8 cellular contexts compared by ENCODE assay signal in the genomic region with DNA sequence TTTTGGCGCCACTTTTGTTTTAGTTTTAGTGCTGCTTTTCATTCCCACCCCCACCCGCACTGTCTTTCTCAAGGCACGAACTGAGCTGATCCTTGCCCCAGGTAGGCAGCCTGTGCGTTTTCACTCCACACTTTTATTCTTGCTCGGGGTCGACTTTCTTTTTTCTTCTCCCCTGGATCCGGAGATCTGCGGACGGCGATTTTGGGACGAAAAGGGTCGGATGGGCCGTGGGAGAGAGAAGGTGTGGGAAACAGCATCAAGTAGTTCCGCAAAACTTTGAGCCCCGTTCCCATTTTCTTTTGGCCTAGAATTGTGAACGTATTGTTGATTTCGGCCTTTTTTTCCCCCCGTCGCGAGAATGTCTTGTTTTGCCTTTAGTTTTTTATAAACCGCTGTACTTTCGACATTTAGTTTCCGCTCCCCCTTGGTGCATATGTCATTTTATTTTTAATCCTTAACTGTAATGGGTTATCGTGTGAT. TPM values are rescaled to one million over a fixed set of nuclear protein-coding genes. Genes with fewer than 3 reads are reported as not detected.
DNase-seq lines count a peak whose midpoint lies in the region; ATAC-seq, FAIRE-seq and TF ChIP-seq lines count a peak whose summit lies in the region.

No MANE protein-coding gene starts in this region.

- peak overlapping the region; percentile 94 for H3K9ac ChIP-seq in Karpas-422 (ENCODE audit: low read length)
- H3K9ac ChIP-seq in K562 (ENCODE audit: insufficient read depth in 1 of 2, low read depth in 2 of 2, low read length in 2 of 2) = peak overlapping the region; percentile 96 to 97

- BruUV-seq in K562 (replicated peaks; lab: Mats Ljungman, UMichigan) = TSS peak; percentile 49

- intact Hi-C loops in K562 (cut with micrococcal nuclease) = loop anchor here (2.0 to 5.0 kb wide), 3 partner anchors 61 to 385 kb away; partner anchors contain the start of gene SH2D1A
- intact Hi-C loops in lower leg skin (cut with DNase I; ENCODE audit: low total_unique reads) = no loop called here
- intact Hi-C loops in transverse colon (cut with DNase I; ENCODE audit: low total_unique reads) = no loop called here

- H3K27ac ChIP-seq in Karpas-422 (ENCODE audit: low read length) = peak overlapping the region; percentile 97
- peak overlapping the region; percentile 99 for H3K27ac ChIP-seq in K562 (ENCODE audit: extremely low read depth, low read depth, low read length)
- peak overlapping the region; percentile 94 to 99 (median 99) for H3K27ac ChIP-seq in transverse colon

- no peak for TF ChIP-seq RAD21 in K562 (CRISPR knock-in tag; conservative IDR thresholded peaks at IDR 0.05 in 1 of 2, IDR thresholded peaks at IDR 0.05 in 1 of 2)

- H3K36me3 ChIP-seq in Karpas-422 (ENCODE audit: insufficient read depth, low read length) = no peaks in the 10 kb centered on the region
- H3K36me3 ChIP-seq in K562 (ENCODE audit: control insufficient read depth, insufficient read depth, low read length) = peaks cover 5% of the 10 kb centered on the region; the same call in 1 of the 3 replicates
- no peaks in the 10 kb centered on the region for H3K36me3 ChIP-seq in transverse colon

- DNase-seq in ELR (ENCODE audit: low read depth) (peak; percentile 66), Karpas-422 (peak; percentile 83), K562 (ENCODE audit: extremely low read depth in 1 of 4, low spot score in 3 of 4) (peak in 2 of 4 experiments; percentile 52 to 76), lower leg skin (ENCODE audit: low spot score in 2 of 2) (no peak), transverse colon (no peak), KBM-7 (no peak), GM20000 (ENCODE audit: low spot score) (no peak)

- in situ Hi-C loops in K562 (cut with MboI) (no loop called here), transverse colon (cut with MboI; ENCODE audit: low pct_ligation_motif_present in 1 of 4, low pct_unique_long_range_greater_than_20kb in 1 of 4, low sequenced_read_pairs in 3 of 4) (no loop called here), KBM-7 (cut with MboI; ENCODE audit: low pct_unique_long_range_greater_than_20kb, low sequenced_read_pairs) (no loop called here)

- peaks cover 59% of the 10 kb centered on the region for H3K79me2 ChIP-seq in Karpas-422 (ENCODE audit: low read length)
- H3K79me2 ChIP-seq in K562 (ENCODE audit: control insufficient read depth, insufficient read depth, low read length) = peaks cover 79% of the 10 kb centered on the region

- H3K9me3 ChIP-seq in Karpas-422 (ENCODE audit: low read length) = no peaks in the 10 kb centered on the region
- H3K9me3 ChIP-seq in K562 (replicated peaks; ENCODE audit: control insufficient read depth, insufficient read depth, low read depth, low read length) = no peaks in the 10 kb centered on the region
- H3K9me3 ChIP-seq in transverse colon = no peaks in the 10 kb centered on the region

- FAIRE-seq in K562 (lab: Jason Lieb, UNC) = peak; percentile 35

- H2AFZ ChIP-seq in Karpas-422 (ENCODE audit: low read length) (no peak overlapping the region), K562 (ENCODE audit: low read depth, low read length) (peak overlapping the region; percentile 82)

- TF ChIP-seq CTCF in K562 (IDR thresholded peaks at IDR 0.05 in 2 of 3, conservative IDR thresholded peaks at IDR 0.05 in 1 of 3; ENCODE audit: insufficient read depth in 2 of 3, low read depth in 1 of 3, low read length in 3 of 3) = no peak
- TF ChIP-seq CTCF in lower leg skin (IDR thresholded peaks at IDR 0.05) = no peak
- no peak for TF ChIP-seq CTCF in transverse colon (IDR thresholded peaks at IDR 0.05)
- no peak for TF ChIP-seq CTCF in GM20000 (IDR thresholded peaks at IDR 0.05; ENCODE audit: extremely low read depth, missing control alignments)

- CTCF ChIA-PET in K562 (lab: Yijun Ruan, JAX; ENCODE audit: low intra/inter-chr PET ratio) = no interaction called here

- H3K27me3 ChIP-seq in Karpas-422 (ENCODE audit: low read length) (no peaks in the 10 kb centered on the region), K562 (ENCODE audit: control insufficient read depth in 2 of 2, insufficient read depth in 2 of 2, low read length in 2 of 2) (no peaks in the 10 kb centered on the region), transverse colon (no peaks in the 10 kb centered on the region)

- TF ChIP-seq POLR2A in K562 (conservative IDR thresholded peaks at IDR 0.05) = no peak; the same call in 1 of the 2 replicates
- TF ChIP-seq POLR2A in lower leg skin (IDR thresholded peaks at IDR 0.05) = no peak
- TF ChIP-seq POLR2A in transverse colon (IDR thresholded peaks at IDR 0.05) = no peak

- peaks cover 19% of the 10 kb centered on the region for H3K4me1 ChIP-seq in Karpas-422 (ENCODE audit: low read length)
- peaks cover 4 to 5% of the 10 kb centered on the region in 2 experiments; a peak in 2 of 5 replicates for H3K4me1 ChIP-seq in K562 (replicated peaks in 1 of 2; ENCODE audit: control insufficient read depth in 2 of 2, insufficient read depth in 2 of 2, low read length in 2 of 2)
- peaks cover 0 to 16% (median 0%) of the 10 kb centered on the region in 4 donors for H3K4me1 ChIP-seq in transverse colon

- POLR2A ChIA-PET in K562 (lab: Yijun Ruan, JAX) = interaction anchor here (0.6 to 1.7 kb wide), 3 partner anchors 13 to 210 kb away, joined by 3 to 14 read pairs (median 3); no protein-coding TSS in a partner anchor

- H3K9me1 ChIP-seq in K562 (ENCODE audit: control insufficient read depth, insufficient read depth, low read length) = no peaks in the 10 kb centered on the region

- H3K4me3 ChIP-seq in Karpas-422 (ENCODE audit: low read length) (peak overlapping the region; percentile 75), K562 (peak overlapping the region; percentile 95), lower leg skin (ENCODE audit: low read depth, poor library complexity, severe bottlenecking) (peak overlapping the region; percentile 45), transverse colon (peak overlapping the region; percentile 53 to 91 (median 72))

- TF ChIP-seq EP300 in K562 (IDR thresholded peaks at IDR 0.05; ENCODE audit: low read length) (no peak), transverse colon (IDR thresholded peaks at IDR 0.05; ENCODE audit: low read depth) (no peak)

- no peaks in the 10 kb centered on the region for H3K9me2 ChIP-seq in Karpas-422 (replicated peaks; ENCODE audit: insufficient read depth, low read length)

- H4K20me1 ChIP-seq in Karpas-422 (ENCODE audit: insufficient read depth, low read depth, low read length) = peaks cover 5% of the 10 kb centered on the region; the same call in 1 of the 2 replicates
- no peaks in the 10 kb centered on the region; the same call in 1 of the 2 replicates for H4K20me1 ChIP-seq in K562 (replicated peaks; ENCODE audit: control insufficient read depth, insufficient read depth, low read length)

- WGBS in K562 (ENCODE audit: insufficient coverage, low coverage, missing lambda C conversion rate) = 0% methylated on average over 21 of the region's 24 CpGs
- 0 to 28% methylated on average over 24 of the region's 24 CpGs for WGBS in lower leg skin, 2 donors
- WGBS in transverse colon (ENCODE audit: low coverage in 1 of 2), 2 donors = 34% methylated on average over 24 of the region's 24 CpGs; no CpG with 5 or more reads in 1 of the 2 donors

- H3K4me2 ChIP-seq in Karpas-422 (ENCODE audit: low read depth, low read length, poor library complexity, severe bottlenecking) (peak overlapping the region; percentile 81), K562 (ENCODE audit: insufficient read depth, low read length) (peak overlapping the region; percentile 91)

- peak; percentile 17 for ATAC-seq in K562
- ATAC-seq in GM21390 (IDR thresholded peaks at IDR 0.05; ENCODE audit: unreplicated experiment) = no peak

TF ChIP-seq in K562, 482 proteins besides CTCF, POLR2A, EP300 and RAD21 (continues in another document):
- TF ChIP-seq, protein P1, sequence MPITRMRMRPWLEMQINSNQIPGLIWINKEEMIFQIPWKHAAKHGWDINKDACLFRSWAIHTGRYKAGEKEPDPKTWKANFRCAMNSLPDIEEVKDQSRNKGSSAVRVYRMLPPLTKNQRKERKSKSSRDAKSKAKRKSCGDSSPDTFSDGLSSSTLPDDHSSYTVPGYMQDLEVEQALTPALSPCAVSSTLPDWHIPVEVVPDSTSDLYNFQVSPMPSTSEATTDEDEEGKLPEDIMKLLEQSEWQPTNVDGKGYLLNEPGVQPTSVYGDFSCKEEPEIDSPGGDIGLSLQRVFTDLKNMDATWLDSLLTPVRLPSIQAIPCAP (CRISPR knock-in tag; IDR thresholded peaks at IDR 0.05; ENCODE audit: borderline replicate concordance) = no peak
- TF ChIP-seq ZFPM2 (CRISPR knock-in tag; IDR thresholded peaks at IDR 0.05) (no peak), CCAR2 (IDR thresholded peaks at IDR 0.05; ENCODE audit: low read depth, low read length) (no peak)

RNA-seq across cellular contexts. Expression of gene STAG2, which starts 0.5 kb away (rescaled TPM):
- 75.7 and 98.4 TPM in 2 replicates for total RNA-seq in Karpas-422 (2014; rRNA removed; shearing (Covaris generic); ENCODE audit: low replicate concordance)
- 30.7 and 160 TPM in 2 replicates for total RNA-seq in K562 (2011; cell fraction: chromatin; rRNA removed; ENCODE audit: low replicate concordance)
- total RNA-seq in K562 (2011; cell fraction: nucleolus; rRNA removed) = 13.2 and 20.4 TPM in 2 replicates
- 39.8 and 40.3 TPM in 2 replicates for total RNA-seq in K562 (2011; cell fraction: nucleoplasm; rRNA removed)
- total RNA-seq in K562 (2014; rRNA removed) (67.7 and 108 TPM in 2 replicates), K562 (2014; rRNA removed; fragmentation: Illumina TruSeq; extraction: Trizol) (133 and 167 TPM in 2 replicates), K562 (2015; rRNA removed; fragmentation: Illumina TruSeq; extraction: Trizol) (104 and 110 TPM in 2 replicates), K562 (2021) (86.3 and 90.1 TPM in 2 replicates), lower leg skin (10 to 100 TPM; 54.6 to 89.3 (median 63.6) TPM), transverse colon (100 to 1,000 TPM in 1 of 4 donors, 10 to 100 TPM in 3; 20.7 to 103 (median 79.5) TPM)
- polyA plus RNA-seq in K562 (2011; rRNA removed) (67.7 and 95.1 TPM in 2 replicates), K562 (2014; fragmentation: Illumina TruSeq; extraction: Trizol) (76.2 and 87.9 TPM in 2 replicates), K562 (2014; fragmentation: Nextera tagmentation; extraction: Ambion mirVana) (10 to 100 TPM; 40.3 to 60.0 TPM), K562 (2014; rRNA removed) (44.8 and 48.5 TPM in 2 replicates)
- polyA plus RNA-seq in K562 (2011; cell fraction: cytosol; rRNA removed) = 12.8 and 30.4 TPM in 2 replicates
- 19.9 and 29.6 TPM in 2 replicates for polyA plus RNA-seq in K562 (2011; cell fraction: nucleus; rRNA removed)
- polyA plus RNA-seq in K562 (2012) = 63.3 and 65.9 TPM in 2 replicates
- 345 and 420 TPM in 2 replicates for polyA minus RNA-seq in K562 (2011; rRNA and poly(A)+ RNA removed)
- polyA minus RNA-seq in K562 (2011; cell fraction: cytosol; rRNA and poly(A)+ RNA removed) = 88.5 and 108 TPM in 2 replicates
- 37.7 and 70.4 TPM in 2 replicates for polyA minus RNA-seq in K562 (2011; cell fraction: nucleus; rRNA and poly(A)+ RNA removed)

Comparison
In these comparisons a context has a peak if more than half of its experiments do, and no peak if none do; other contexts are left out.
1. DNase-seq: peak in ELR (single experiment) and Karpas-422 (single experiment); none in lower leg skin (0 of 2), transverse colon (single experiment), KBM-7 (single experiment) and GM20000 (single experiment).
2. H3K4me3 ChIP-seq: peak in every context shown above with its lines; median percentile 95 in K562; 75 in Karpas-422; 72 in transverse colon; 45 in lower leg skin.
3. Peak in every context shown above with its lines, with median percentiles within 50 percentile points of each other: H3K27ac ChIP-seq.